ENCODE assay signal across 5 cellular contexts in genomic region chr22:41064326-41064725, GRCh38. TPM values are rescaled to one million over a fixed set of nuclear protein-coding genes. Genes with fewer than 3 reads are reported as not detected.
DNase-seq lines count a peak whose midpoint lies in the region; FAIRE-seq lines count a peak whose summit lies in the region.
"Not testable (repeated sequence)": the region's sequence is repeated elsewhere in the genome, so short reads cannot be mapped to it uniquely, and the experiment has no call there.

No MANE protein-coding gene starts in this region.

- not testable (repeated sequence) for H3K79me1 ChIP-seq in mesendoderm (ENCODE audit: low read length)

- not testable (repeated sequence) for H3K4ac ChIP-seq in mesendoderm (ENCODE audit: low read depth, low read length)

- not testable (repeated sequence) for H3K27ac ChIP-seq in mesendoderm (ENCODE audit: low read depth, low read length)

- not testable (repeated sequence) for H2AK5ac ChIP-seq in mesendoderm (ENCODE audit: low read length)

- not testable (repeated sequence) for H3K36me3 ChIP-seq in mesendoderm (ENCODE audit: control insufficient read depth, insufficient read depth, low read length)

- H4K5ac ChIP-seq in mesendoderm (ENCODE audit: low read length) = not testable (repeated sequence)

- FAIRE-seq in RCC 7860 (lab: Jason Lieb, UNC) (peak; percentile 74), endometrium (lab: Jason Lieb, UNC) (peak; percentile 82)

- not testable (repeated sequence) for H3K27me3 Mint-ChIP-seq in dendritic cell treated with granulocyte-macrophage colony-stimulating factor and Interleukin-4, amounts not matched to agents 40 ng/mL and 50 ng/mL, for 4 days

- not testable (repeated sequence) for H3K9ac ChIP-seq in mesendoderm (ENCODE audit: low read length)

- not testable (repeated sequence) for H3K4me3 Mint-ChIP-seq in dendritic cell treated with granulocyte-macrophage colony-stimulating factor and Interleukin-4, amounts not matched to agents 40 ng/mL and 50 ng/mL, for 4 days

- not testable (repeated sequence) for H2BK5ac ChIP-seq in mesendoderm (ENCODE audit: low read length)

- H3K4me1 Mint-ChIP-seq in dendritic cell treated with granulocyte-macrophage colony-stimulating factor and Interleukin-4, amounts not matched to agents 40 ng/mL and 50 ng/mL, for 4 days (ENCODE audit: low read depth) = peaks cover 25% of the 10 kb centered on the region

- not testable (repeated sequence) for H3K79me2 ChIP-seq in mesendoderm (ENCODE audit: control insufficient read depth, insufficient read depth, low read length)

- not testable (repeated sequence) for H3K23ac ChIP-seq in mesendoderm (ENCODE audit: low read length)

- DNase-seq in RCC 7860 (ENCODE audit: low spot score); mesendoderm: not testable (repeated sequence)
- DNase-seq in posterior vena cava (ENCODE audit: low spot score) = peak; percentile 65

- H3K56ac ChIP-seq in mesendoderm (ENCODE audit: low read length) = peak overlapping the region; percentile 2

- not testable (repeated sequence) for H3K4me2 ChIP-seq in mesendoderm (ENCODE audit: low read length)

- not testable (repeated sequence) for H2BK15ac ChIP-seq in mesendoderm (replicated peaks; ENCODE audit: low read depth)

- not testable (repeated sequence) for H3K9me3 Mint-ChIP-seq in dendritic cell treated with granulocyte-macrophage colony-stimulating factor and Interleukin-4, amounts not matched to agents 40 ng/mL and 50 ng/mL, for 4 days

- not testable (repeated sequence) for H2BK120ac ChIP-seq in mesendoderm (ENCODE audit: low read depth, low read length)

- not testable (repeated sequence) for H3K4me1 ChIP-seq in mesendoderm (ENCODE audit: control insufficient read depth, low read depth, low read length)

- H3K4me3 ChIP-seq in mesendoderm (ENCODE audit: low read length) = not testable (repeated sequence)

- H3K27ac Mint-ChIP-seq in dendritic cell treated with granulocyte-macrophage colony-stimulating factor and Interleukin-4, amounts not matched to agents 40 ng/mL and 50 ng/mL, for 4 days = peak overlapping the region; percentile 10

- H3K36me3 Mint-ChIP-seq in dendritic cell treated with granulocyte-macrophage colony-stimulating factor and Interleukin-4, amounts not matched to agents 40 ng/mL and 50 ng/mL, for 4 days (ENCODE audit: low read depth) = not testable (repeated sequence)

- WGBS in mesendoderm (ENCODE audit: extremely low coverage, insufficient coverage, low lambda C conversion rate) = no CpG with 5 or more reads among the region's 15 CpGs

- H4K8ac ChIP-seq in mesendoderm (ENCODE audit: low read depth, low read length) = not testable (repeated sequence)

- not testable (repeated sequence) for H3K27me3 ChIP-seq in mesendoderm (ENCODE audit: insufficient read depth, low read length, poor library complexity)

- not testable (repeated sequence) for H3K18ac ChIP-seq in mesendoderm (ENCODE audit: low read length)

- intact Hi-C loops in dendritic cell treated with granulocyte-macrophage colony-stimulating factor and Interleukin-4, amounts not matched to agents 40 ng/mL and 50 ng/mL, for 4 days (cut with micrococcal nuclease); posterior vena cava (cut with DNase I): not testable (repeated sequence)

RNA-seq across cellular contexts. Expression of gene EP300, which starts 28.1 kb away (rescaled TPM):
- 46.5 TPM for polyA plus RNA-seq in mesendoderm (2013, experiment 1 of 2)
- polyA plus RNA-seq in mesendoderm (2013, experiment 2 of 2) = 46.2 TPM
- total RNA-seq in posterior vena cava = 10 to 100 TPM; 48.7 to 50.9 TPM
